In genomic region chr4:40800064-40800463, GRCh38 we compare ENCODE assay signal across 12 cellular contexts. TPM values are rescaled to one million over a fixed set of nuclear protein-coding genes. Genes with fewer than 3 reads are reported as not detected.
DNase-seq lines count a peak whose midpoint lies in the region; ATAC-seq and TF ChIP-seq lines count a peak whose summit lies in the region.
"Had no signal": no experiment of that assay in that cellular context is flagged by ENCODE, and none has a peak within 500 bp of the region (broad histone marks: within the 10 kb centered on the region; RNA-seq: fewer than 3 reads in every experiment).

No MANE protein-coding gene starts in this region.

- H3K27me3 ChIP-seq in GM06990 (replicated peaks; ENCODE audit: control insufficient read depth, insufficient read depth, low read length): no peaks in the 10 kb centered on the region
- no peaks in the 10 kb centered on the region for H3K27me3 ChIP-seq in MG63
- no peaks in the 10 kb centered on the region for H3K27me3 ChIP-seq in stomach

- WGBS in stomach, 5 donors: 73 to 90% (median 88%) methylated on average over 3 of the region's 3 CpGs

- no peaks in the 10 kb centered on the region for H3K4me1 ChIP-seq in stomach

- no peak for TF ChIP-seq POLR2A in stomach (IDR thresholded peaks at IDR 0.05)

- no peaks in the 10 kb centered on the region for H3K9me3 ChIP-seq in MG63
- H3K9me3 ChIP-seq in stomach: no peaks in the 10 kb centered on the region

- intact Hi-C loops in stomach (cut with DNase I; ENCODE audit: low total_unique reads): no loop called here

- no peak for TF ChIP-seq CTCF in GM06990 (IDR thresholded peaks at IDR 0.05; ENCODE audit: insufficient read depth, low read length, poor library complexity, severe bottlenecking)
- no peak for TF ChIP-seq CTCF in stomach (IDR thresholded peaks at IDR 0.05)

- no peak for TF ChIP-seq EP300 in stomach (IDR thresholded peaks at IDR 0.05)

- DNase-seq in GM06990 (ENCODE audit: extremely low read depth, insufficient read length) (peak; percentile 16), MG63 (no peak), nucleus accumbens (lab: John Stamatoyannopoulos, UW) (no peak), NCI-H2196 treated with DMSO at 0.1 percent for 48 hours (lab: John Stamatoyannopoulos, UW; ENCODE audit: unreplicated experiment) (no peak), stomach (no peak)
- DNase-seq: activated CD8-positive, alpha-beta memory T cell treated with anti-CD3 and anti-CD28 coated beads, Interleukin-2, amount 10 ng/mL, durations not matched to agents 7 days and 5 days; activated naive CD8-positive, alpha-beta T cell treated with anti-CD3 and anti-CD28 coated beads for 36 hours; NCI-H226; T-helper 9 cell had no signal

- ATAC-seq in GM19043 (IDR thresholded peaks at IDR 0.05; ENCODE audit: low read depth, unreplicated experiment) (peak; percentile 95), HG02610 (IDR thresholded peaks at IDR 0.05; ENCODE audit: unreplicated experiment) (peak; percentile 79), HG03460 (IDR thresholded peaks at IDR 0.05; ENCODE audit: unreplicated experiment) (peak; percentile 88)
- ATAC-seq: activated CD8-positive, alpha-beta memory T cell treated with anti-CD3 and anti-CD28 coated beads, Interleukin-2, amount 10 ng/mL, durations not matched to agents 7 days and 5 days had no signal

- no peak overlapping the region for H3K27ac ChIP-seq in stomach

- H3K4me3 ChIP-seq in GM06990 (replicated peaks; ENCODE audit: low read depth, low read length): no peak overlapping the region
- H3K4me3 ChIP-seq in MG63: no peak overlapping the region
- no peak overlapping the region for H3K4me3 ChIP-seq in stomach

- H3K36me3 ChIP-seq in GM06990 (ENCODE audit: control insufficient read depth, insufficient read depth, low read length): no peaks in the 10 kb centered on the region
- no peaks in the 10 kb centered on the region for H3K36me3 ChIP-seq in MG63
- H3K36me3 ChIP-seq in stomach: peaks cover 0 to 5% (median 0%) of the 10 kb centered on the region in 4 donors

RNA-seq across cellular contexts. Expression of gene NSUN7, which starts 50.3 kb away (rescaled TPM):
- not detected in 2 replicates for total RNA-seq in MG63 (2014; rRNA removed; shearing (Covaris generic); ENCODE audit: low replicate concordance)
- 10 to 100 TPM in 4 of 5 donors, 1 to 10 TPM in 1; 2.3 to 17.3 (median 11.6) TPM for total RNA-seq in stomach
- polyA plus RNA-seq in stomach: 1 to 10 TPM; 2.0 to 5.3 (median 3.4) TPM
